ENCODE assay signal across 10 cellular contexts in the genomic region with DNA sequence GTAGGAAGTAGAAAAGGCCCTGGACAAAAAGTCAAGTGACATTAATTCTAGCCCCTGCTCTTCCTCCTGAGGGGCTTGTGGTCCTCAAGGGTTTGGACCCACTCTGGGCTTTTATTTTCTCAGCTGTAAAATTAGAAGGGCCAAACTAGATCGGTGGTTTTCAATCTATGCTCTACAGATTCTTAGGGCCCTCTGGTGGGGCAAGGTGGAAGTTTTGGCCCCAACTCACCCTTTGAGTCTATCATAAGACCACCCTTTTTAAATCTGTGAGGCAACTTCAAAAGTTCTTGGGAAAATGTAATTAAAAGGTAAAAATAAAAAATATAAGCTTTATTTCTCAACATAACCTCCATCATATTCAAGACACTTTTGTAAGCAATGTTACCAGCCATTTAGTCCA. TPM values are rescaled to one million over a fixed set of nuclear protein-coding genes. Genes with fewer than 3 reads are reported as not detected.
DNase-seq lines count a peak whose midpoint lies in the region; ATAC-seq and TF ChIP-seq lines count a peak whose summit lies in the region.
"Had no signal": no experiment of that assay in that cellular context is flagged by ENCODE, and none has a peak within 500 bp of the region (broad histone marks: within the 10 kb centered on the region; RNA-seq: fewer than 3 reads in every experiment).

No MANE protein-coding gene starts in this region.

- no peak overlapping the region for H3K4me3 Mint-ChIP-seq in activated naive CD8-positive, alpha-beta T cell treated with anti-CD3 and anti-CD28 coated beads, Interleukin-2, amount 50 U/mL, for 24 hours
- no peak overlapping the region for H3K4me3 Mint-ChIP-seq in activated naive CD8-positive, alpha-beta T cell treated with anti-CD3 and anti-CD28 coated beads for 36 hours
- H3K4me3 Mint-ChIP-seq in CD4-positive, alpha-beta memory T cell, result no peak overlapping the region
- H3K4me3 Mint-ChIP-seq: naive thymus-derived CD4-positive, alpha-beta T cell had no signal

- peaks cover 24% of the 10 kb centered on the region for H3K27me3 Mint-ChIP-seq in activated naive CD8-positive, alpha-beta T cell treated with anti-CD3 and anti-CD28 coated beads, Interleukin-2, amount 50 U/mL, for 24 hours
- peaks cover 37% of the 10 kb centered on the region for H3K27me3 Mint-ChIP-seq in activated naive CD8-positive, alpha-beta T cell treated with anti-CD3 and anti-CD28 coated beads for 36 hours
- H3K27me3 Mint-ChIP-seq in CD4-positive, alpha-beta memory T cell, result peaks cover 18 to 24% of the 10 kb centered on the region in 2 donors

- peak; percentile 31 for DNase-seq in activated naive CD8-positive, alpha-beta T cell treated with anti-CD3 and anti-CD28 coated beads, Interleukin-2, amount 50 U/mL, for 24 hours
- DNase-seq in activated naive CD8-positive, alpha-beta T cell treated with anti-CD3 and anti-CD28 coated beads for 36 hours, result no peak
- peak; percentile 64 for DNase-seq in NCI-H82 (lab: John Stamatoyannopoulos, UW)
- DNase-seq in esophagus squamous epithelium (lab: John Stamatoyannopoulos, UW), result no peak
- DNase-seq in stimulated activated naive CD8-positive, alpha-beta T cell treated with anti-CD3 and anti-CD28 coated beads, Interleukin-15, Interleukin-2, amounts not matched to agents 100 U/mL and 50 U/mL, for 24 hours, result peak; percentile 26
- DNase-seq in CD4-positive, alpha-beta memory T cell, result no peak
- no peak for DNase-seq in NK-92 treated with Interleukin-12 subunit alpha and Interleukin-12 subunit beta, amount 100 ng/mL, for 24 hours (lab: John Stamatoyannopoulos, UW)
- no peak for DNase-seq in COLO668 (lab: John Stamatoyannopoulos, UW; ENCODE audit: unreplicated experiment)
- DNase-seq: stimulated activated naive CD4-positive, alpha-beta T cell treated with Interleukin-2 at 50 U/mL for 16 hours had no signal

- no peaks in the 10 kb centered on the region for H3K36me3 ChIP-seq in esophagus squamous epithelium
- no peaks in the 10 kb centered on the region for H3K36me3 ChIP-seq in CD4-positive, alpha-beta memory T cell (ENCODE audit: insufficient read depth, low read length)

- H3K4me1 ChIP-seq in esophagus squamous epithelium, result peaks cover 0 to 27% (median 2%) of the 10 kb centered on the region in 3 donors
- no peaks in the 10 kb centered on the region for H3K4me1 ChIP-seq in CD4-positive, alpha-beta memory T cell (ENCODE audit: insufficient read depth, low read length)

- H3K36me3 Mint-ChIP-seq in activated naive CD8-positive, alpha-beta T cell treated with anti-CD3 and anti-CD28 coated beads, Interleukin-2, amount 50 U/mL, for 24 hours (ENCODE audit: low read depth), result no peaks in the 10 kb centered on the region
- no peaks in the 10 kb centered on the region for H3K36me3 Mint-ChIP-seq in activated naive CD8-positive, alpha-beta T cell treated with anti-CD3 and anti-CD28 coated beads for 36 hours
- H3K36me3 Mint-ChIP-seq in CD4-positive, alpha-beta memory T cell, result no peaks in the 10 kb centered on the region
- H3K36me3 Mint-ChIP-seq: naive thymus-derived CD4-positive, alpha-beta T cell had no signal

- WGBS in esophagus squamous epithelium, 2 donors, result 25 to 47% methylated on average over 1 of the region's 1 CpG

- no peaks in the 10 kb centered on the region for H3K9me3 ChIP-seq in esophagus squamous epithelium
- H3K9me3 ChIP-seq in CD4-positive, alpha-beta memory T cell (ENCODE audit: control insufficient read depth in 1 of 2, low read length in 2 of 2), result no peaks in the 10 kb centered on the region

- intact Hi-C loops in esophagus squamous epithelium (cut with DNase I), result loop anchor here (5.0 kb wide), 1 partner anchor 154 kb away; no protein-coding TSS in a partner anchor
- intact Hi-C loops in CD4-positive, alpha-beta memory T cell (cut with micrococcal nuclease), result loop anchor here (1.0 to 5.0 kb wide), 3 partner anchors 112 to 651 kb away; no protein-coding TSS in a partner anchor

- POLR2A ChIA-PET in CD4-positive, alpha-beta memory T cell (lab: Charles Lee; ENCODE audit: partially characterized antibody), result no interaction called here

- H3K27me3 ChIP-seq in esophagus squamous epithelium, result peaks cover 0 to 4% (median 0%) of the 10 kb centered on the region in 4 donors
- H3K27me3 ChIP-seq in CD4-positive, alpha-beta memory T cell (ENCODE audit: insufficient read depth, low read length), result no peaks in the 10 kb centered on the region

- H3K27ac Mint-ChIP-seq in activated naive CD8-positive, alpha-beta T cell treated with anti-CD3 and anti-CD28 coated beads, Interleukin-2, amount 50 U/mL, for 24 hours, result no peak overlapping the region
- H3K27ac Mint-ChIP-seq in activated naive CD8-positive, alpha-beta T cell treated with anti-CD3 and anti-CD28 coated beads for 36 hours, result no peak overlapping the region
- no peak overlapping the region for H3K27ac Mint-ChIP-seq in CD4-positive, alpha-beta memory T cell
- H3K27ac Mint-ChIP-seq: naive thymus-derived CD4-positive, alpha-beta T cell had no signal

- peaks cover 9% of the 10 kb centered on the region for H3K4me1 Mint-ChIP-seq in activated naive CD8-positive, alpha-beta T cell treated with anti-CD3 and anti-CD28 coated beads, Interleukin-2, amount 50 U/mL, for 24 hours
- peaks cover 7% of the 10 kb centered on the region for H3K4me1 Mint-ChIP-seq in activated naive CD8-positive, alpha-beta T cell treated with anti-CD3 and anti-CD28 coated beads for 36 hours
- no peaks in the 10 kb centered on the region for H3K4me1 Mint-ChIP-seq in CD4-positive, alpha-beta memory T cell

- TF ChIP-seq CTCF in esophagus squamous epithelium (IDR thresholded peaks at IDR 0.05), result peak in 4 of 6 experiments; percentile 24 to 54 (median 32)

- TF ChIP-seq POLR2A in esophagus squamous epithelium (IDR thresholded peaks at IDR 0.05), result no peak

- no peak overlapping the region for H3K4me3 ChIP-seq in esophagus squamous epithelium
- H3K4me3 ChIP-seq in CD4-positive, alpha-beta memory T cell (ENCODE audit: low read length in 2 of 2), result no peak overlapping the region

- no peak for ATAC-seq in activated naive CD8-positive, alpha-beta T cell treated with anti-CD3 and anti-CD28 coated beads, Interleukin-2, amount 50 U/mL, for 24 hours
- no peak for ATAC-seq in stimulated activated naive CD8-positive, alpha-beta T cell treated with anti-CD3 and anti-CD28 coated beads, Interleukin-15, Interleukin-2, amounts not matched to agents 100 U/mL and 50 U/mL, for 24 hours
- ATAC-seq: naive thymus-derived CD4-positive, alpha-beta T cell had no signal

- CTCF ChIA-PET in CD4-positive, alpha-beta memory T cell (lab: Charles Lee; ENCODE audit: partially characterized antibody), result interaction anchor here (0.7 to 11.2 kb wide), 16 partner anchors 9 to 652 kb away, joined by 3 to 131 read pairs (median 4); no protein-coding TSS in a partner anchor

- H3K9me3 Mint-ChIP-seq in activated naive CD8-positive, alpha-beta T cell treated with anti-CD3 and anti-CD28 coated beads, Interleukin-2, amount 50 U/mL, for 24 hours, result no peaks in the 10 kb centered on the region
- H3K9me3 Mint-ChIP-seq in activated naive CD8-positive, alpha-beta T cell treated with anti-CD3 and anti-CD28 coated beads for 36 hours, result no peaks in the 10 kb centered on the region
- H3K9me3 Mint-ChIP-seq in CD4-positive, alpha-beta memory T cell, result no peaks in the 10 kb centered on the region
- H3K9me3 Mint-ChIP-seq: naive thymus-derived CD4-positive, alpha-beta T cell had no signal

- H3K27ac ChIP-seq in esophagus squamous epithelium, result no peak overlapping the region
- H3K27ac ChIP-seq in CD4-positive, alpha-beta memory T cell (ENCODE audit: low read depth, low read length), result no peak overlapping the region

RNA-seq across cellular contexts. Expression of a gene that starts 25.6 kb away (rescaled TPM):
- total RNA-seq in activated naive CD8-positive, alpha-beta T cell treated with anti-CD3 and anti-CD28 coated beads for 36 hours, result not detected
- under 1 TPM in 2 of 4 donors, not detected in 2; 0.38 to 0.88 TPM for total RNA-seq in esophagus squamous epithelium
- total RNA-seq in CD4-positive, alpha-beta memory T cell, result not detected
- not detected for polyA plus RNA-seq in CD4-positive, alpha-beta memory T cell
- total RNA-seq: naive thymus-derived CD4-positive, alpha-beta T cell had no signal
- polyA plus RNA-seq: naive thymus-derived CD4-positive, alpha-beta T cell had no signal

Comparison
In these comparisons a context has a peak if more than half of its experiments do, and no peak if none do; other contexts are left out.
1. DNase-seq: peak in activated naive CD8-positive, alpha-beta T cell treated with anti-CD3 and anti-CD28 coated beads, Interleukin-2, amount 50 U/mL, for 24 hours (single experiment), NCI-H82 (single experiment) and stimulated activated naive CD8-positive, alpha-beta T cell treated with anti-CD3 and anti-CD28 coated beads, Interleukin-15, Interleukin-2, amounts not matched to agents 100 U/mL and 50 U/mL, for 24 hours (single experiment); none in activated naive CD8-positive, alpha-beta T cell treated with anti-CD3 and anti-CD28 coated beads for 36 hours (single experiment), esophagus squamous epithelium (single experiment), CD4-positive, alpha-beta memory T cell (0 of 5), NK-92 treated with Interleukin-12 subunit alpha and Interleukin-12 subunit beta, amount 100 ng/mL, for 24 hours (single experiment) and COLO668 (single experiment).